Comparison of ENCODE assay signal across 36 cellular contexts in the genomic region with DNA sequence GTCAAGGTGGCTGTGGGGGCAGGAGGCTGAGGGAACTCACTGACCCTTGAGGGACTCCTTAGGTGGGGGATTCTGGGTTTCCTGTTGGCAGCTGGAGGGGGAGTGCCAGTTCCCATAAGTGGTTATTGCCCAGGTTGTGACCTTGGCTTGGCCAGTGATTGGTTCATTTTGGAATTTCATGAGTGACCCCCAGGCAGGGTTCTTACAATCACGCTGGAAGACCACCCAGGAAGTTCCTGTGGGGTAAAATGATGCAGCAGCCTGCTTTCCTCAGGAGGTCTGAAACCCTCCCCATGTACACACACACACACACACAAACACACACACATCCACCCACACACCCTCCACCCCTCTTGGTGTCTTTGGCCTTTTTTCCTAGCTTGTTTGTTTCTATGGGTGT.
"Had no signal": no experiment of that assay in that cellular context is flagged by ENCODE, and none has a peak within 500 bp of the region (broad histone marks: within the 10 kb centered on the region; RNA-seq: fewer than 3 reads in every experiment).

No MANE protein-coding gene starts in this region.

- H3K4me3 Mint-ChIP-seq: activated CD4-positive, alpha-beta memory T cell treated with anti-CD3 and anti-CD28 coated beads, Interleukin-2, amount 10 ng/mL, durations not matched to agents 7 days and 5 days; activated CD4-positive, alpha-beta T cell treated with anti-CD3 and anti-CD28 coated beads for 36 hours; activated CD4-positive, alpha-beta T cell treated with anti-CD3 and anti-CD28 coated beads, Interleukin-2, amount 10 ng/mL, durations not matched to agents 7 days and 5 days; activated CD8-positive, alpha-beta memory T cell treated with anti-CD3 and anti-CD28 coated beads, Interleukin-2, amount 10 ng/mL, durations not matched to agents 7 days and 5 days; activated CD8-positive, alpha-beta T cell treated with anti-CD3 and anti-CD28 coated beads, Interleukin-2, amount 10 ng/mL, durations not matched to agents 7 days and 5 days; activated naive CD4-positive, alpha-beta T cell treated with anti-CD3 and anti-CD28 coated beads, Interleukin-2, amount 10 ng/mL, durations not matched to agents 7 days and 5 days; activated naive CD4-positive, alpha-beta T cell treated with anti-CD3 and anti-CD28 coated beads, Interleukin-2, amount 50 U/mL, for 24 hours; activated naive CD8-positive, alpha-beta T cell; activated naive CD8-positive, alpha-beta T cell treated with anti-CD3 and anti-CD28 coated beads, Interleukin-2, amount 10 ng/mL, durations not matched to agents 7 days and 5 days; activated naive CD8-positive, alpha-beta T cell treated with anti-CD3 and anti-CD28 coated beads, Interleukin-2, amount 50 U/mL, for 24 hours; activated T-cell treated with anti-CD3 and anti-CD28 coated beads, Interleukin-2, amount 50 U/mL, for 24 hours; brain; central memory CD8-positive, alpha-beta T cell; T-helper 2 cell treated with Interferon-gamma antibody and Interleukin-4, amounts not matched to agents 5 μg/mL and 100 μg/mL, for 36 hours had no signal

- H3K27ac ChIP-seq: ascending aorta, cardiac muscle cell, colonic mucosa, VCaP had no signal

- H3K27me3 ChIP-seq: ascending aorta, cardiac muscle cell, colonic mucosa had no signal

- DNase-seq: activated CD4-positive, alpha-beta memory T cell treated with anti-CD3 and anti-CD28 coated beads, Interleukin-2, amount 10 ng/mL, durations not matched to agents 7 days and 5 days; activated CD4-positive, alpha-beta T cell treated with anti-CD3 and anti-CD28 coated beads for 1 hour; activated CD4-positive, alpha-beta T cell treated with anti-CD3 and anti-CD28 coated beads for 36 hours; activated CD4-positive, alpha-beta T cell treated with anti-CD3 and anti-CD28 coated beads for 48 hours; activated CD4-positive, alpha-beta T cell treated with anti-CD3 and anti-CD28 coated beads, Interleukin-2, amount 10 ng/mL, durations not matched to agents 7 days and 5 days; activated CD4-positive, alpha-beta T cell treated with anti-CD3 and anti-CD28 coated beads, Interleukin-2, amount 50 U/mL, for 48 hours; activated CD4-positive, CD25-positive, alpha-beta regulatory T cell; activated CD8-positive, alpha-beta memory T cell treated with anti-CD3 and anti-CD28 coated beads for 24 hours; activated CD8-positive, alpha-beta memory T cell treated with anti-CD3 and anti-CD28 coated beads, Interleukin-2, amount 10 ng/mL, durations not matched to agents 7 days and 5 days; activated CD8-positive, alpha-beta memory T cell treated with anti-CD3 and anti-CD28 coated beads, Interleukin-2, amount 50 U/mL, for 48 hours; activated CD8-positive, alpha-beta T cell treated with anti-CD3 and anti-CD28 coated beads, Interleukin-2, amount 10 ng/mL, durations not matched to agents 7 days and 5 days; activated effector memory CD4-positive, alpha-beta T cell treated with Interleukin-2 at 50 U/mL for 16 hours; activated gamma-delta T cell; activated naive CD4-positive, alpha-beta T cell treated with anti-CD3 and anti-CD28 coated beads, Interleukin-2, amount 10 ng/mL, durations not matched to agents 7 days and 5 days; activated naive CD4-positive, alpha-beta T cell treated with Interleukin-2 at 50 U/mL for 16 hours; activated naive CD8-positive, alpha-beta T cell treated with anti-CD3 and anti-CD28 coated beads, Interleukin-2, amount 10 ng/mL, durations not matched to agents 7 days and 5 days; activated naive CD8-positive, alpha-beta T cell treated with anti-CD3 and anti-CD28 coated beads, Interleukin-2, amount 50 U/mL, for 24 hours; activated T-cell treated with anti-CD3 and anti-CD28 coated beads, Interleukin-2, amount 50 U/mL, for 24 hours; activated T-cell treated with anti-CD3 and anti-CD28 coated beads, Interleukin-2, amount 50 U/mL, for 48 hours; amygdala; anterior cingulate cortex; caudate nucleus; cerebellar nuclear complex; colonic mucosa; T-helper 2 cell; T-helper 9 cell had no signal

- H3K36me3 ChIP-seq: colonic mucosa had no signal

- ATAC-seq: activated CD4-positive, alpha-beta T cell treated with anti-CD3 and anti-CD28 coated beads for 36 hours; activated CD4-positive, CD25-positive, alpha-beta regulatory T cell treated with anti-CD3 and anti-CD28 coated beads, Interleukin-2, amount 50 U/mL, for 24 hours; activated CD8-positive, alpha-beta memory T cell treated with anti-CD3 and anti-CD28 coated beads, Interleukin-2, amount 10 ng/mL, durations not matched to agents 7 days and 5 days; activated CD8-positive, alpha-beta T cell treated with anti-CD3 and anti-CD28 coated beads, Interleukin-2, amount 10 ng/mL, durations not matched to agents 7 days and 5 days; activated naive CD8-positive, alpha-beta T cell treated with anti-CD3 and anti-CD28 coated beads, Interleukin-2, amount 50 U/mL, for 24 hours had no signal

- H3K27ac Mint-ChIP-seq: activated CD4-positive, alpha-beta memory T cell treated with anti-CD3 and anti-CD28 coated beads, Interleukin-2, amount 10 ng/mL, durations not matched to agents 7 days and 5 days; activated CD4-positive, alpha-beta T cell treated with anti-CD3 and anti-CD28 coated beads for 36 hours; activated CD4-positive, alpha-beta T cell treated with anti-CD3 and anti-CD28 coated beads, Interleukin-2, amount 10 ng/mL, durations not matched to agents 7 days and 5 days; activated CD8-positive, alpha-beta memory T cell treated with anti-CD3 and anti-CD28 coated beads, Interleukin-2, amount 10 ng/mL, durations not matched to agents 7 days and 5 days; activated CD8-positive, alpha-beta T cell treated with anti-CD3 and anti-CD28 coated beads, Interleukin-2, amount 10 ng/mL, durations not matched to agents 7 days and 5 days; activated naive CD4-positive, alpha-beta T cell treated with anti-CD3 and anti-CD28 coated beads, Interleukin-2, amount 10 ng/mL, durations not matched to agents 7 days and 5 days; activated naive CD4-positive, alpha-beta T cell treated with anti-CD3 and anti-CD28 coated beads, Interleukin-2, amount 50 U/mL, for 24 hours; activated naive CD8-positive, alpha-beta T cell; activated naive CD8-positive, alpha-beta T cell treated with anti-CD3 and anti-CD28 coated beads, Interleukin-2, amount 10 ng/mL, durations not matched to agents 7 days and 5 days; activated naive CD8-positive, alpha-beta T cell treated with anti-CD3 and anti-CD28 coated beads, Interleukin-2, amount 50 U/mL, for 24 hours; activated T-cell treated with anti-CD3 and anti-CD28 coated beads, Interleukin-2, amount 50 U/mL, for 24 hours; activated T-helper 2 cell treated with anti-CD3 and anti-CD28 coated beads, Interferon-gamma antibody, Interleukin-2, Interleukin-4, amounts not matched to agents 10 μg/mL and 5 μg/mL and 100 μg/mL, durations not matched to agents 14 hours and 24 hours and 36 hours; brain; T-helper 2 cell treated with Interferon-gamma antibody and Interleukin-4, amounts not matched to agents 5 μg/mL and 100 μg/mL, for 36 hours had no signal

- H3K9me3 Mint-ChIP-seq: activated CD4-positive, alpha-beta memory T cell treated with anti-CD3 and anti-CD28 coated beads, Interleukin-2, amount 10 ng/mL, durations not matched to agents 7 days and 5 days; activated CD4-positive, alpha-beta T cell treated with anti-CD3 and anti-CD28 coated beads, Interleukin-2, amount 10 ng/mL, durations not matched to agents 7 days and 5 days; activated naive CD4-positive, alpha-beta T cell treated with anti-CD3 and anti-CD28 coated beads, Interleukin-2, amount 10 ng/mL, durations not matched to agents 7 days and 5 days; activated naive CD4-positive, alpha-beta T cell treated with anti-CD3 and anti-CD28 coated beads, Interleukin-2, amount 50 U/mL, for 24 hours; activated naive CD8-positive, alpha-beta T cell treated with anti-CD3 and anti-CD28 coated beads, Interleukin-2, amount 10 ng/mL, durations not matched to agents 7 days and 5 days; activated naive CD8-positive, alpha-beta T cell treated with anti-CD3 and anti-CD28 coated beads, Interleukin-2, amount 50 U/mL, for 24 hours; activated T-cell treated with anti-CD3 and anti-CD28 coated beads, Interleukin-2, amount 50 U/mL, for 24 hours; activated T-helper 2 cell treated with anti-CD3 and anti-CD28 coated beads, Interferon-gamma antibody, Interleukin-2, Interleukin-4, amounts not matched to agents 10 μg/mL and 5 μg/mL and 100 μg/mL, durations not matched to agents 14 hours and 24 hours and 36 hours; brain; central memory CD8-positive, alpha-beta T cell; T-helper 2 cell treated with Interferon-gamma antibody and Interleukin-4, amounts not matched to agents 5 μg/mL and 100 μg/mL, for 36 hours had no signal

- H3K9me3 ChIP-seq: ascending aorta, colonic mucosa had no signal

- H3K4me3 ChIP-seq: ascending aorta, cardiac muscle cell, colonic mucosa had no signal

- H3K4me1 Mint-ChIP-seq: activated naive CD4-positive, alpha-beta T cell treated with anti-CD3 and anti-CD28 coated beads, Interleukin-2, amount 50 U/mL, for 24 hours had no signal

- H3K27me3 Mint-ChIP-seq: activated CD4-positive, alpha-beta memory T cell treated with anti-CD3 and anti-CD28 coated beads, Interleukin-2, amount 10 ng/mL, durations not matched to agents 7 days and 5 days; activated CD4-positive, alpha-beta T cell treated with anti-CD3 and anti-CD28 coated beads for 36 hours; activated CD4-positive, alpha-beta T cell treated with anti-CD3 and anti-CD28 coated beads, Interleukin-2, amount 10 ng/mL, durations not matched to agents 7 days and 5 days; activated CD8-positive, alpha-beta memory T cell treated with anti-CD3 and anti-CD28 coated beads, Interleukin-2, amount 10 ng/mL, durations not matched to agents 7 days and 5 days; activated naive CD4-positive, alpha-beta T cell treated with anti-CD3 and anti-CD28 coated beads, Interleukin-2, amount 10 ng/mL, durations not matched to agents 7 days and 5 days; activated naive CD4-positive, alpha-beta T cell treated with anti-CD3 and anti-CD28 coated beads, Interleukin-2, amount 50 U/mL, for 24 hours; activated naive CD8-positive, alpha-beta T cell; activated naive CD8-positive, alpha-beta T cell treated with anti-CD3 and anti-CD28 coated beads, Interleukin-2, amount 10 ng/mL, durations not matched to agents 7 days and 5 days; activated T-cell treated with anti-CD3 and anti-CD28 coated beads, Interleukin-2, amount 50 U/mL, for 24 hours; brain; central memory CD8-positive, alpha-beta T cell had no signal

- H3K36me3 Mint-ChIP-seq: activated naive CD4-positive, alpha-beta T cell treated with anti-CD3 and anti-CD28 coated beads, Interleukin-2, amount 50 U/mL, for 24 hours had no signal

- H3K4me1 ChIP-seq: colonic mucosa had no signal
